Comparison of ENCODE assay signal across 19 cellular contexts in the genomic region with DNA sequence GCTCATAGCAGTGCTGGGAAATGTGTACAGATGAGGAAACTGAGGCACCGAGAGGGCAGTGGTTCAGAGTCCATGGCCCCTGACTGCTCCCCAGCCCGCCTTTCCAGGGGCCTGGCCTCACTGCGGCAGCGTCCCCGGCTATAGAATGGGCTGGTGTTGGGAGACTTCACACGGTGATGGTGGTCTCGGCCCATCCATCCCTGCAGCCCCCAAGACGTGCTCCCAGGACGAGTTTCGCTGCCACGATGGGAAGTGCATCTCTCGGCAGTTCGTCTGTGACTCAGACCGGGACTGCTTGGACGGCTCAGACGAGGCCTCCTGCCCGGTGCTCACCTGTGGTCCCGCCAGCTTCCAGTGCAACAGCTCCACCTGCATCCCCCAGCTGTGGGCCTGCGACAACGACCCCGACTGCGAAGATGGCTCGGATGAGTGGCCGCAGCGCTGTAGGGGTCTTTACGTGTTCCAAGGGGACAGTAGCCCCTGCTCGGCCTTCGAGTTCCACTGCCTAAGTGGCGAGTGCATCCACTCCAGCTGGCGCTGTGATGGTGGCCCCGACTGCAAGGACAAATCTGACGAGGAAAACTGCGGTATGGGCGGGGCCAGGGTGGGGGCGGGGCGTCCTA. TPM values are rescaled to one million over a fixed set of nuclear protein-coding genes. Genes with fewer than 3 reads are reported as not detected.
DNase-seq lines count a peak whose midpoint lies in the region; ATAC-seq, FAIRE-seq and TF ChIP-seq lines count a peak whose summit lies in the region.
"Had no signal": no experiment of that assay in that cellular context is flagged by ENCODE, and none has a peak within 500 bp of the region (broad histone marks: within the 10 kb centered on the region; RNA-seq: fewer than 3 reads in every experiment).

No MANE protein-coding gene starts in this region.

- no peaks in the 10 kb centered on the region for H3K9me3 Mint-ChIP-seq in astrocyte (ENCODE audit: unreplicated experiment)
- H3K9me3 Mint-ChIP-seq in activated T-helper 17 cell treated with anti-CD3 and anti-CD28 coated beads, Interleukin-2, amount 50 U/mL, for 72 hours = no peaks in the 10 kb centered on the region

- peak in 1 of 2 experiments; percentile 42; a peak in 2 of 4 replicates for TF ChIP-seq POLR2A in HepG2 (IDR thresholded peaks at IDR 0.05; ENCODE audit: insufficient read depth in 1 of 2, low read depth in 2 of 2, low read length in 2 of 2)

- intact Hi-C loops in right cardiac atrium (cut with DNase I) = loop anchor here in 2 of 4 donors (10.0 kb wide), 1 partner anchor 70 kb away; no protein-coding TSS in a partner anchor
- intact Hi-C loops in HepG2 (cut with micrococcal nuclease; ENCODE audit: unreplicated experiment) = no loop called here
- intact Hi-C loops in upper lobe of right lung (cut with DNase I) = no loop called here

- H3K27me3 ChIP-seq in right cardiac atrium (ENCODE audit: control insufficient read depth, insufficient read depth) (no peaks in the 10 kb centered on the region), right atrium auricular region (no peaks in the 10 kb centered on the region), astrocyte (ENCODE audit: insufficient read depth, low read length) (no peaks in the 10 kb centered on the region), HepG2 (ENCODE audit: control insufficient read depth in 1 of 2, insufficient read depth in 2 of 2, low read length in 2 of 2) (no peaks in the 10 kb centered on the region; a peak in 1 of 5 replicates), upper lobe of right lung (no peaks in the 10 kb centered on the region)
- H3K27me3 ChIP-seq: SJSA1 had no signal

- H3K9me3 ChIP-seq in right cardiac atrium (ENCODE audit: control insufficient read depth, low read length) (no peaks in the 10 kb centered on the region), right atrium auricular region (no peaks in the 10 kb centered on the region), astrocyte (ENCODE audit: insufficient read depth, low read depth, low read length) (no peaks in the 10 kb centered on the region), HepG2 (ENCODE audit: low read length) (no peaks in the 10 kb centered on the region), upper lobe of right lung (no peaks in the 10 kb centered on the region)
- H3K9me3 ChIP-seq: SJSA1 had no signal

- TF ChIP-seq EP300 in HepG2 (IDR thresholded peaks at IDR 0.05; ENCODE audit: low read depth in 2 of 2, low read length in 2 of 2) = no peak
- no peak for TF ChIP-seq EP300 in HepG2 (CRISPR knock-in tag; IDR thresholded peaks at IDR 0.05; ENCODE audit: borderline replicate concordance)

- no peak for TF ChIP-seq RAD21 in HepG2 (CRISPR knock-in tag; IDR thresholded peaks at IDR 0.05)

- H3K27me3 Mint-ChIP-seq in astrocyte (ENCODE audit: low read depth, unreplicated experiment) = no peaks in the 10 kb centered on the region
- no peaks in the 10 kb centered on the region for H3K27me3 Mint-ChIP-seq in activated T-helper 17 cell treated with anti-CD3 and anti-CD28 coated beads, Interleukin-2, amount 50 U/mL, for 72 hours

- no peak for FAIRE-seq in astrocyte (lab: Jason Lieb, UNC)
- FAIRE-seq in HepG2 (lab: Jason Lieb, UNC) = no peak
- FAIRE-seq: GM12891, H54 had no signal

- peak in 1 of 3 donors; percentile 52 for DNase-seq in right cardiac atrium
- DNase-seq in right atrium auricular region (ENCODE audit: low spot score) = no peak
- DNase-seq in astrocyte (ENCODE audit: low read depth) = no peak
- DNase-seq in HepG2 (ENCODE audit: low spot score) = no peak
- no peak for DNase-seq in upper lobe of right lung
- no peak for DNase-seq in NCI-H524 treated with DMSO at 0.1 percent for 48 hours (lab: John Stamatoyannopoulos, UW)
- DNase-seq: 8988T, DMS53, IMR-90, NCI-H187 treated with DMSO at 0.1 percent for 48 hours, NCI-H2171, NCI-H82, RPMI8226 had no signal

- H3K4me3 ChIP-seq in right cardiac atrium (ENCODE audit: low read length) (no peak overlapping the region), right atrium auricular region (no peak overlapping the region), astrocyte (ENCODE audit: insufficient read depth, low read depth, low read length) (no peak overlapping the region), HepG2 (replicated peaks in 1 of 3; ENCODE audit: insufficient read depth in 1 of 3, low read depth in 2 of 3, low read length in 3 of 3) (no peak overlapping the region), upper lobe of right lung (no peak overlapping the region)
- H3K4me3 ChIP-seq: SJSA1 had no signal

- H3K27ac ChIP-seq in right cardiac atrium (ENCODE audit: low read length) = no peak overlapping the region
- no peak overlapping the region for H3K27ac ChIP-seq in right atrium auricular region
- H3K27ac ChIP-seq in astrocyte (ENCODE audit: low read depth, low read length) = no peak overlapping the region
- H3K27ac ChIP-seq in HepG2 (ENCODE audit: extremely low read length, insufficient read depth, low read length) = no peak overlapping the region
- no peak overlapping the region for H3K27ac ChIP-seq in upper lobe of right lung
- H3K27ac ChIP-seq: C4-2B, SJSA1 had no signal

- H3K4me1 ChIP-seq in right cardiac atrium (ENCODE audit: control insufficient read depth, insufficient read depth, low read length) = peaks cover under 1% of the 10 kb centered on the region
- H3K4me1 ChIP-seq in right atrium auricular region = peaks cover 0 to under 1% of the 10 kb centered on the region in 2 donors
- no peaks in the 10 kb centered on the region for H3K4me1 ChIP-seq in astrocyte (ENCODE audit: insufficient read depth, low read length)
- H3K4me1 ChIP-seq in HepG2 (ENCODE audit: insufficient read depth, low read length) = no peaks in the 10 kb centered on the region
- H3K4me1 ChIP-seq in upper lobe of right lung = no peaks in the 10 kb centered on the region
- H3K4me1 ChIP-seq: SJSA1 had no signal

- TF ChIP-seq CTCF in right atrium auricular region (IDR thresholded peaks at IDR 0.05) (no peak), astrocyte (IDR thresholded peaks at IDR 0.05; ENCODE audit: insufficient read depth, low read depth, low read length) (no peak), HepG2 (CRISPR knock-in tag; IDR thresholded peaks at IDR 0.05) (no peak), upper lobe of right lung (IDR thresholded peaks at IDR 0.05) (no peak)

- in situ Hi-C loops in HepG2 (cut with HindIII; ENCODE audit: extremely low pct_ligation_motif_present, low pct_unique_long_range_greater_than_20kb) = no loop called here

- no peak overlapping the region for H2AFZ ChIP-seq in astrocyte (ENCODE audit: low read depth, low read length)
- no peak overlapping the region for H2AFZ ChIP-seq in HepG2 (ENCODE audit: low read length)

- CTCF ChIA-PET in HepG2 (lab: Yijun Ruan, JAX; ENCODE audit: low intra/inter-chr PET ratio, low total read pairs) = no interaction called here

- peak; percentile 11 to 16 for ATAC-seq in right cardiac atrium
- ATAC-seq in HepG2 = peak; percentile 18; the same call in 2 of the 3 replicates
- ATAC-seq in upper lobe of right lung = peak; percentile 20
- ATAC-seq in activated T-helper 17 cell treated with anti-CD3 and anti-CD28 coated beads, Interleukin-2, amount 50 U/mL, for 72 hours (replicated peaks) = no peak
- no peak for ATAC-seq in GM19324 (IDR thresholded peaks at IDR 0.05; ENCODE audit: low FRiP score, unreplicated experiment)

- H3K4me1 Mint-ChIP-seq in astrocyte (ENCODE audit: low read depth, unreplicated experiment) = no peaks in the 10 kb centered on the region
- H3K4me1 Mint-ChIP-seq in activated T-helper 17 cell treated with anti-CD3 and anti-CD28 coated beads, Interleukin-2, amount 50 U/mL, for 72 hours = no peaks in the 10 kb centered on the region

- 92% methylated on average over 36 of the region's 36 CpGs for WGBS in right cardiac atrium
- 96% methylated on average over 18 of the region's 36 CpGs for WGBS in HepG2 (ENCODE audit: low lambda C conversion rate)

- POLR2A ChIA-PET in HepG2 (lab: Yijun Ruan, JAX) = no interaction called here

- no peak overlapping the region for H3K9ac ChIP-seq in astrocyte (ENCODE audit: low read length)
- H3K9ac ChIP-seq in HepG2 (ENCODE audit: insufficient read depth, low read depth, low read length) = no peak overlapping the region

- H3K27ac Mint-ChIP-seq in astrocyte (ENCODE audit: unreplicated experiment) = peak overlapping the region; percentile 18
- no peak overlapping the region for H3K27ac Mint-ChIP-seq in activated T-helper 17 cell treated with anti-CD3 and anti-CD28 coated beads, Interleukin-2, amount 50 U/mL, for 72 hours

- H3K4me3 Mint-ChIP-seq in astrocyte (ENCODE audit: unreplicated experiment) = no peak overlapping the region
- no peak overlapping the region for H3K4me3 Mint-ChIP-seq in activated T-helper 17 cell treated with anti-CD3 and anti-CD28 coated beads, Interleukin-2, amount 50 U/mL, for 72 hours

- H3K79me2 ChIP-seq in astrocyte (ENCODE audit: insufficient read depth, low read length) (peaks cover 39% of the 10 kb centered on the region), HepG2 (ENCODE audit: insufficient read depth, low read length) (peaks cover 14% of the 10 kb centered on the region)

- H4K20me1 ChIP-seq in astrocyte (ENCODE audit: insufficient read depth, low read length) (peaks cover 72% of the 10 kb centered on the region), HepG2 (ENCODE audit: insufficient read depth, low read length) (peaks cover 55% of the 10 kb centered on the region)

- H3K4me2 ChIP-seq in astrocyte (ENCODE audit: low read length) (no peak overlapping the region), HepG2 (ENCODE audit: low read depth, low read length) (no peak overlapping the region)

- BruUV-seq in HepG2 (replicated peaks; lab: Mats Ljungman, UMichigan) = TSS peak; percentile 27

- peaks cover 14% of the 10 kb centered on the region for H3K36me3 Mint-ChIP-seq in astrocyte (ENCODE audit: low read depth, unreplicated experiment)
- H3K36me3 Mint-ChIP-seq in activated T-helper 17 cell treated with anti-CD3 and anti-CD28 coated beads, Interleukin-2, amount 50 U/mL, for 72 hours (ENCODE audit: low read depth) = peaks cover 100% of the 10 kb centered on the region

- H3K36me3 ChIP-seq in right atrium auricular region = peaks cover 64% of the 10 kb centered on the region
- peaks cover 50% of the 10 kb centered on the region for H3K36me3 ChIP-seq in astrocyte (ENCODE audit: insufficient read depth, low read length)
- H3K36me3 ChIP-seq in HepG2 (replicated peaks in 1 of 2; ENCODE audit: control insufficient read depth in 1 of 2, insufficient read depth in 2 of 2, low read length in 2 of 2) = peaks cover 38 to 77% of the 10 kb centered on the region in 2 experiments
- H3K36me3 ChIP-seq in upper lobe of right lung = peaks cover 94% of the 10 kb centered on the region

RNA-seq across cellular contexts. Expression of a gene that starts 15.9 kb away (rescaled TPM):
- 100 to 1,000 TPM in 1 of 4 donors, 10 to 100 TPM in 2, 1 to 10 TPM in 1; 7.6 to 101 (median 21.6) TPM for total RNA-seq in right cardiac atrium
- 19.3 TPM for polyA plus RNA-seq in right cardiac atrium
- 10 to 100 TPM; 13.8 to 15.9 TPM for total RNA-seq in right atrium auricular region
- total RNA-seq in astrocyte = 120 and 153 TPM in 2 replicates
- 24.0 and 51.6 TPM in 2 replicates for total RNA-seq in HepG2 (2016; rRNA removed; fragmentation: Illumina TruSeq; extraction: Trizol)
- 18.8 and 19.8 TPM in 2 replicates for total RNA-seq in HepG2 (2016; cell fraction: cytosol; rRNA removed; fragmentation: Illumina TruSeq; extraction: Trizol; ENCODE audit: low read depth)
- 20.6 and 54.1 TPM in 2 replicates for total RNA-seq in HepG2 (2016; cell fraction: insoluble cytoplasmic fraction; rRNA removed; fragmentation: Illumina TruSeq; extraction: Trizol)
- 25.2 and 30.7 TPM in 2 replicates for total RNA-seq in HepG2 (2016; cell fraction: membrane; rRNA removed; fragmentation: Illumina TruSeq; extraction: Trizol)
- 55.9 and 71.2 TPM in 2 replicates for total RNA-seq in HepG2 (2016; cell fraction: nucleus; rRNA removed; fragmentation: Illumina TruSeq; extraction: Trizol)
- 92.5 and 135 TPM in 2 replicates for polyA plus RNA-seq in HepG2 (2011; rRNA removed)
- polyA plus RNA-seq in HepG2 (2011; cell fraction: cytosol; rRNA removed) = 45.7 and 58.8 TPM in 2 replicates
- polyA plus RNA-seq in HepG2 (2011; cell fraction: nucleus; rRNA removed) = 95.8 and 112 TPM in 2 replicates
- polyA plus RNA-seq in HepG2 (2012) = 45.0 and 107 TPM in 2 replicates
- polyA plus RNA-seq in HepG2 (2016; cell fraction: cytosol; fragmentation: Illumina TruSeq; extraction: Trizol; ENCODE audit: low read depth) = 3.2 and 4.4 TPM in 2 replicates
- polyA plus RNA-seq in HepG2 (2016; cell fraction: insoluble cytoplasmic fraction; fragmentation: Illumina TruSeq; extraction: Trizol; ENCODE audit: low read depth) = 11.3 and 19.1 TPM in 2 replicates
- polyA plus RNA-seq in HepG2 (2016; cell fraction: membrane; fragmentation: Illumina TruSeq; extraction: Trizol; ENCODE audit: low read depth) = 6.6 and 7.9 TPM in 2 replicates
- 79.1 and 81.9 TPM in 2 replicates for polyA plus RNA-seq in HepG2 (2016; cell fraction: nucleus; fragmentation: Illumina TruSeq; extraction: Trizol; ENCODE audit: insufficient read depth, low read depth)
- 183 and 246 TPM in 2 replicates for polyA minus RNA-seq in HepG2 (2011; rRNA and poly(A)+ RNA removed; ENCODE audit: low replicate concordance)
- polyA minus RNA-seq in HepG2 (2011; cell fraction: cytosol; rRNA and poly(A)+ RNA removed) = 98.4 and 116 TPM in 2 replicates
- polyA minus RNA-seq in HepG2 (2011; cell fraction: nucleus; rRNA and poly(A)+ RNA removed) = 110 and 155 TPM in 2 replicates
- total RNA-seq in upper lobe of right lung = 242 TPM
- total RNA-seq in activated T-helper 17 cell treated with anti-CD3 and anti-CD28 coated beads, Interleukin-2, amount 50 U/mL, for 72 hours = 10 to 100 TPM; 63.8 to 83.5 TPM

RNA-seq across cellular contexts. Expression of a gene that starts 50.5 kb away (rescaled TPM):
- total RNA-seq in right cardiac atrium = 1 to 10 TPM in 3 of 4 donors, under 1 TPM in 1; 0.56 to 4.4 (median 3.4) TPM
- 1.6 TPM for polyA plus RNA-seq in right cardiac atrium
- 1 to 10 TPM; 1.2 to 5.7 TPM for total RNA-seq in right atrium auricular region
- total RNA-seq in astrocyte = 2.0 and 3.2 TPM in 2 replicates
- 46.2 and 63.2 TPM in 2 replicates for total RNA-seq in HepG2 (2016; rRNA removed; fragmentation: Illumina TruSeq; extraction: Trizol)
- 7.6 and 7.9 TPM in 2 replicates for total RNA-seq in HepG2 (2016; cell fraction: cytosol; rRNA removed; fragmentation: Illumina TruSeq; extraction: Trizol; ENCODE audit: low read depth)
- total RNA-seq in HepG2 (2016; cell fraction: insoluble cytoplasmic fraction; rRNA removed; fragmentation: Illumina TruSeq; extraction: Trizol) = 47.6 and 55.0 TPM in 2 replicates
- total RNA-seq in HepG2 (2016; cell fraction: membrane; rRNA removed; fragmentation: Illumina TruSeq; extraction: Trizol) = 21.9 and 24.3 TPM in 2 replicates
- total RNA-seq in HepG2 (2016; cell fraction: nucleus; rRNA removed; fragmentation: Illumina TruSeq; extraction: Trizol) = 24.3 and 25.4 TPM in 2 replicates
- 8.8 and 10.0 TPM in 2 replicates for polyA plus RNA-seq in HepG2 (2011; rRNA removed)
- 6.3 and 10.5 TPM in 2 replicates for polyA plus RNA-seq in HepG2 (2011; cell fraction: cytosol; rRNA removed)
- 10.2 and 12.2 TPM in 2 replicates for polyA plus RNA-seq in HepG2 (2011; cell fraction: nucleus; rRNA removed)
- 3.9 and 8.5 TPM in 2 replicates for polyA plus RNA-seq in HepG2 (2012)
- polyA plus RNA-seq in HepG2 (2016; cell fraction: cytosol; fragmentation: Illumina TruSeq; extraction: Trizol; ENCODE audit: low read depth) = 3.0 and 3.9 TPM in 2 replicates
- polyA plus RNA-seq in HepG2 (2016; cell fraction: insoluble cytoplasmic fraction; fragmentation: Illumina TruSeq; extraction: Trizol; ENCODE audit: low read depth) = 26.0 and 27.0 TPM in 2 replicates
- 7.2 and 8.5 TPM in 2 replicates for polyA plus RNA-seq in HepG2 (2016; cell fraction: membrane; fragmentation: Illumina TruSeq; extraction: Trizol; ENCODE audit: low read depth)
- polyA plus RNA-seq in HepG2 (2016; cell fraction: nucleus; fragmentation: Illumina TruSeq; extraction: Trizol; ENCODE audit: insufficient read depth, low read depth) = 31.6 and 34.4 TPM in 2 replicates
- polyA minus RNA-seq in HepG2 (2011; rRNA and poly(A)+ RNA removed; ENCODE audit: low replicate concordance) = 27.2 and 131 TPM in 2 replicates
- 11.4 and 21.7 TPM in 2 replicates for polyA minus RNA-seq in HepG2 (2011; cell fraction: cytosol; rRNA and poly(A)+ RNA removed)
- 8.6 and 9.8 TPM in 2 replicates for polyA minus RNA-seq in HepG2 (2011; cell fraction: nucleus; rRNA and poly(A)+ RNA removed)
- 1.1 TPM for total RNA-seq in upper lobe of right lung
- 10 to 100 TPM; 44.3 to 53.9 TPM for total RNA-seq in activated T-helper 17 cell treated with anti-CD3 and anti-CD28 coated beads, Interleukin-2, amount 50 U/mL, for 72 hours

Comparison
In these comparisons a context has a peak if more than half of its experiments do, and no peak if none do; other contexts are left out.
1. ATAC-seq: peak in right cardiac atrium (2 of 2), HepG2 (single experiment) and upper lobe of right lung (single experiment); none in activated T-helper 17 cell treated with anti-CD3 and anti-CD28 coated beads, Interleukin-2, amount 50 U/mL, for 72 hours (single experiment) and GM19324 (single experiment).